In genomic region chr6:43509984-43510826, GRCh38 we compare ENCODE assay signal across 8 cellular contexts. TPM values are rescaled to one million over a fixed set of nuclear protein-coding genes. Genes with fewer than 3 reads are reported as not detected.
DNase-seq lines count a peak whose midpoint lies in the region; ATAC-seq and TF ChIP-seq lines count a peak whose summit lies in the region.

A gene with protein sequence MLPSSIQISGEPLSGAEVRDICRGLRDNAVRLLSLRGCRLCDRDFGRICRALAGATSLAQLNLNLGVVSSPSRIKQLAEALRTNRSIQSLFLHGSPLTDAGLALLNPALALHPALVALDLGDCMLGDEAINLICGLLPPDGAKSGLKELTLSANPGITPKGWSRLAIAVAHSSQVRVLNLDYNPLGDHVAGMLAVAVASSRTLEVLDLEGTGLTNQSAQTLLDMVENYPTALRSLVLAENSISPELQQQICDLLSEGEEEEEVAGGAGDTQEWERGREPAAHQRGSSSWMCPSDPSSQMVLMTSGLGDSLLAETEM (minus strand): TSS chr6:43510346. CDS start chr6:43509785, 561 bp downstream.

- H3K9me2 ChIP-seq in SK-N-SH = no peaks in the 10 kb centered on the region

- H3K27ac Mint-ChIP-seq in activated naive CD4-positive, alpha-beta T cell treated with anti-CD3 and anti-CD28 coated beads, Interleukin-2, amount 50 U/mL, for 72 hours = peak within 1 kb of the TSS; percentile 77 to 90

- no peak for TF ChIP-seq CTCF in C4-2B (conservative IDR thresholded peaks at IDR 0.05)
- TF ChIP-seq CTCF in SK-N-SH (IDR thresholded peaks at IDR 0.05) = no peak
- TF ChIP-seq CTCF in osteoblast (IDR thresholded peaks at IDR 0.05; ENCODE audit: extremely low read depth, low read depth, low read length) = no peak
- no peak for TF ChIP-seq CTCF in suprapubic skin (IDR thresholded peaks at IDR 0.05)

- intact Hi-C loops in head of caudate nucleus (cut with DNase I) = loop anchor here (5.0 kb wide), 1 partner anchor 143 kb away; the partner anchor contains the start of gene ZNF318

- H3F3A ChIP-seq in SK-N-SH (replicated peaks; ENCODE audit: insufficient read depth) = peaks cover 14% of the 10 kb centered on the region

- H3K9me3 ChIP-seq in SK-N-SH = no peaks in the 10 kb centered on the region
- H3K9me3 ChIP-seq in osteoblast (ENCODE audit: low read depth, low read length) = no peaks in the 10 kb centered on the region
- no peaks in the 10 kb centered on the region for H3K9me3 ChIP-seq in suprapubic skin

- H3K4me3 ChIP-seq in SK-N-SH (ENCODE audit: low read depth in 2 of 2, low read length in 1 of 2) (peak within 1 kb of the TSS; percentile 65 to 73), osteoblast (ENCODE audit: insufficient read depth, low read length) (peak within 1 kb of the TSS; percentile 81), suprapubic skin (peak within 1 kb of the TSS; percentile 94)

- 0 out of 2 replicates have a peak, but pooled peaks cover 11% of the 10 kb centered on the region for H4K20me1 ChIP-seq in SK-N-SH (ENCODE audit: insufficient read depth)
- peaks cover 26% of the 10 kb centered on the region for H4K20me1 ChIP-seq in osteoblast (ENCODE audit: insufficient read depth, low read length)

- no peak for TF ChIP-seq POLR2A in suprapubic skin (IDR thresholded peaks at IDR 0.05)

- no peaks in the 10 kb centered on the region for H3K27me3 ChIP-seq in SK-N-SH (ENCODE audit: insufficient read depth)
- no peaks in the 10 kb centered on the region for H3K27me3 ChIP-seq in osteoblast (ENCODE audit: insufficient read depth, low read length)
- H3K27me3 ChIP-seq in suprapubic skin = no peaks in the 10 kb centered on the region

- peak within 1 kb of the TSS; percentile 43 for H3K27ac ChIP-seq in C4-2B
- H3K27ac ChIP-seq in SK-N-SH (ENCODE audit: low read depth in 2 of 2, low read length in 1 of 2) = peak within 1 kb of the TSS; percentile 49 to 78; a peak in 3 of 4 replicates
- peak within 1 kb of the TSS; percentile 42 for H3K27ac ChIP-seq in osteoblast (ENCODE audit: low read depth, low read length)
- peak within 1 kb of the TSS; percentile 6 for H3K27ac ChIP-seq in suprapubic skin

- no peaks in the 10 kb centered on the region for H3K9me3 Mint-ChIP-seq in activated naive CD4-positive, alpha-beta T cell treated with anti-CD3 and anti-CD28 coated beads, Interleukin-2, amount 50 U/mL, for 72 hours

- H3K36me3 ChIP-seq in SK-N-SH (replicated peaks in 1 of 2; ENCODE audit: control insufficient read depth in 1 of 2, insufficient read depth in 2 of 2, low read length in 1 of 2) (peaks cover 23 to 49% of the 10 kb centered on the region in 2 experiments), osteoblast (ENCODE audit: insufficient read depth, low read length) (peaks cover 49% of the 10 kb centered on the region), suprapubic skin (peaks cover 46% of the 10 kb centered on the region)

- DNase-seq in HuH-7 (ENCODE audit: low spot score) (peak; percentile 70), SK-N-SH (peak; percentile 94), head of caudate nucleus (peak; percentile 68 to 96 (median 91)), osteoblast (ENCODE audit: insufficient read length, low spot score, missing footprints) (peak; percentile 98), suprapubic skin (ENCODE audit: low spot score in 2 of 2) (peak; percentile 89 to 92)
- peak; percentile 74 to 82 for DNase-seq in activated naive CD4-positive, alpha-beta T cell treated with anti-CD3 and anti-CD28 coated beads, Interleukin-2, amount 50 U/mL, for 72 hours (ENCODE audit: low spot score in 2 of 2)

- H3K79me2 ChIP-seq in SK-N-SH (ENCODE audit: insufficient read depth) (peaks cover 14% of the 10 kb centered on the region), osteoblast (ENCODE audit: insufficient read depth, low read length) (peaks cover 21% of the 10 kb centered on the region)

- H2AFZ ChIP-seq in SK-N-SH (ENCODE audit: low read depth) (peak within 1 kb of the TSS; percentile 41; the same call in 1 of the 2 replicates), osteoblast (ENCODE audit: low read length) (peak within 1 kb of the TSS; percentile 83)

- H3K4me2 ChIP-seq in SK-N-SH (peak within 1 kb of the TSS; percentile 92), osteoblast (ENCODE audit: insufficient read depth, low read length) (peak within 1 kb of the TSS; percentile 86)

- peaks cover 5 to 17% of the 10 kb centered on the region in 2 donors for H3K36me3 Mint-ChIP-seq in activated naive CD4-positive, alpha-beta T cell treated with anti-CD3 and anti-CD28 coated beads, Interleukin-2, amount 50 U/mL, for 72 hours

- POLR2A ChIA-PET in SK-N-SH (lab: Yijun Ruan, JAX) = interaction anchor here (0.5 to 1.6 kb wide), 13 partner anchors 8 to 563 kb away, joined by 3 to 10 read pairs (median 3); partner anchors contain the start of genes DLK2, DNPH1 and ZNF318

- ATAC-seq in GM19395 (IDR thresholded peaks at IDR 0.05; ENCODE audit: unreplicated experiment) = peak; percentile 61
- peak; percentile 79 to 82 for ATAC-seq in activated naive CD4-positive, alpha-beta T cell treated with anti-CD3 and anti-CD28 coated beads, Interleukin-2, amount 50 U/mL, for 72 hours

- peak within 1 kb of the TSS; percentile 63 for H3K9ac ChIP-seq in SK-N-SH

- peaks cover 6 to 28% of the 10 kb centered on the region in 2 experiments; a peak in 2 of 4 replicates for H3K4me1 ChIP-seq in SK-N-SH (ENCODE audit: control insufficient read depth in 1 of 2, insufficient read depth in 2 of 2, low read depth in 1 of 2, low read length in 1 of 2)
- H3K4me1 ChIP-seq in osteoblast (ENCODE audit: insufficient read depth, low read length) = peaks cover 18% of the 10 kb centered on the region
- peaks cover 46% of the 10 kb centered on the region for H3K4me1 ChIP-seq in suprapubic skin

- CTCF ChIA-PET in SK-N-SH (lab: Yijun Ruan, JAX) = interaction anchor here (0.6 to 22.4 kb wide), 15 partner anchors 10 to 569 kb away, joined by 3 to 382 read pairs (median 4); partner anchors contain the start of gene DLK2

- 20% methylated on average over 17 of the region's 96 CpGs for WGBS in SK-N-SH (ENCODE audit: low lambda C conversion rate)
- 1% methylated on average over 17 of the region's 96 CpGs for WGBS in suprapubic skin

- TF ChIP-seq RAD21 in SK-N-SH (IDR thresholded peaks at IDR 0.05; ENCODE audit: low read length) = no peak

- TF ChIP-seq EP300 in SK-N-SH (IDR thresholded peaks at IDR 0.05; ENCODE audit: borderline replicate concordance in 1 of 2, low read depth in 1 of 2, low read length in 1 of 2) (no peak), suprapubic skin (IDR thresholded peaks at IDR 0.05) (no peak)

TF ChIP-seq in SK-N-SH, 30 proteins besides CTCF, POLR2A, EP300 and RAD21 (continues in another document):
- TF ChIP-seq FOXJ3 (CRISPR knock-in tag; IDR thresholded peaks at IDR 0.05) (no peak), ELF1 (IDR thresholded peaks at IDR 0.05) (no peak), SIN3A (IDR thresholded peaks at IDR 0.05; ENCODE audit: borderline replicate concordance, low read depth, low read length) (no peak; the same call in 1 of the 2 replicates), MAX (IDR thresholded peaks at IDR 0.05; ENCODE audit: low read depth) (0 out of 2 replicates have a peak, but pooled peaks have one; percentile 33), RCOR1 (IDR thresholded peaks at IDR 0.05; ENCODE audit: low read length) (no peak), CHD2 (IDR thresholded peaks at IDR 0.05; ENCODE audit: low read length, partially characterized antibody) (peak; percentile 73), GATA2 (CRISPR knock-in tag; IDR thresholded peaks at IDR 0.05) (no peak), EZH2phosphoT487 (IDR thresholded peaks at IDR 0.05; ENCODE audit: borderline replicate concordance, low read depth) (no peak), RFX5 (IDR thresholded peaks at IDR 0.05; ENCODE audit: low read length) (peak; percentile 98)
- TF ChIP-seq, protein P1, sequence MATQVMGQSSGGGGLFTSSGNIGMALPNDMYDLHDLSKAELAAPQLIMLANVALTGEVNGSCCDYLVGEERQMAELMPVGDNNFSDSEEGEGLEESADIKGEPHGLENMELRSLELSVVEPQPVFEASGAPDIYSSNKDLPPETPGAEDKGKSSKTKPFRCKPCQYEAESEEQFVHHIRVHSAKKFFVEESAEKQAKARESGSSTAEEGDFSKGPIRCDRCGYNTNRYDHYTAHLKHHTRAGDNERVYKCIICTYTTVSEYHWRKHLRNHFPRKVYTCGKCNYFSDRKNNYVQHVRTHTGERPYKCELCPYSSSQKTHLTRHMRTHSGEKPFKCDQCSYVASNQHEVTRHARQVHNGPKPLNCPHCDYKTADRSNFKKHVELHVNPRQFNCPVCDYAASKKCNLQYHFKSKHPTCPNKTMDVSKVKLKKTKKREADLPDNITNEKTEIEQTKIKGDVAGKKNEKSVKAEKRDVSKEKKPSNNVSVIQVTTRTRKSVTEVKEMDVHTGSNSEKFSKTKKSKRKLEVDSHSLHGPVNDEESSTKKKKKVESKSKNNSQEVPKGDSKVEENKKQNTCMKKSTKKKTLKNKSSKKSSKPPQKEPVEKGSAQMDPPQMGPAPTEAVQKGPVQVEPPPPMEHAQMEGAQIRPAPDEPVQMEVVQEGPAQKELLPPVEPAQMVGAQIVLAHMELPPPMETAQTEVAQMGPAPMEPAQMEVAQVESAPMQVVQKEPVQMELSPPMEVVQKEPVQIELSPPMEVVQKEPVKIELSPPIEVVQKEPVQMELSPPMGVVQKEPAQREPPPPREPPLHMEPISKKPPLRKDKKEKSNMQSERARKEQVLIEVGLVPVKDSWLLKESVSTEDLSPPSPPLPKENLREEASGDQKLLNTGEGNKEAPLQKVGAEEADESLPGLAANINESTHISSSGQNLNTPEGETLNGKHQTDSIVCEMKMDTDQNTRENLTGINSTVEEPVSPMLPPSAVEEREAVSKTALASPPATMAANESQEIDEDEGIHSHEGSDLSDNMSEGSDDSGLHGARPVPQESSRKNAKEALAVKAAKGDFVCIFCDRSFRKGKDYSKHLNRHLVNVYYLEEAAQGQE (IDR thresholded peaks at IDR 0.05; ENCODE audit: low read depth, low read length) = no peak

RNA-seq across cellular contexts. Expression of the gene that starts here (rescaled TPM):
- 0.73 and 0.89 TPM in 2 replicates for polyA plus RNA-seq in SK-N-SH (2012; rRNA removed)
- 0.90 and 1.1 TPM in 2 replicates for polyA plus RNA-seq in SK-N-SH (2012; cell fraction: cytosol; rRNA removed)
- polyA plus RNA-seq in SK-N-SH (2012; cell fraction: nucleus; rRNA removed) = 1.4 and 1.9 TPM in 2 replicates
- total RNA-seq in activated naive CD4-positive, alpha-beta T cell treated with anti-CD3 and anti-CD28 coated beads, Interleukin-2, amount 50 U/mL, for 72 hours = under 1 TPM; 0.12 to 0.48 TPM
- total RNA-seq in osteoblast (0.36 and 0.59 TPM in 2 replicates), suprapubic skin (under 1 TPM in 2 of 4 donors, not detected in 2; 0.34 to 0.42 TPM)

Comparison
In these comparisons a context has a peak if more than half of its experiments do, and no peak if none do; other contexts are left out.
1. Peak in every context shown above with its lines: DNase-seq, ATAC-seq, H3K4me3 ChIP-seq and H3K27ac ChIP-seq.
2. Peak in DNase-seq and ATAC-seq in activated naive CD4-positive, alpha-beta T cell treated with anti-CD3 and anti-CD28 coated beads, Interleukin-2, amount 50 U/mL, for 72 hours; RNA of the gene not detected or under 1 TPM.
3. Peak in DNase-seq, H3K4me3 ChIP-seq, H3K27ac ChIP-seq and H3K4me2 ChIP-seq in osteoblast; RNA of the gene not detected or under 1 TPM.
4. Peak in DNase-seq, H3K4me3 ChIP-seq and H3K27ac ChIP-seq in suprapubic skin; RNA of the gene not detected or under 1 TPM.
5. H3K27ac ChIP-seq: peak in every context shown above with its lines; median percentile 64 in SK-N-SH; 43 in C4-2B; 42 in osteoblast; 6 in suprapubic skin.